ENCODE assay signal across 1 cellular context in the genomic region with DNA sequence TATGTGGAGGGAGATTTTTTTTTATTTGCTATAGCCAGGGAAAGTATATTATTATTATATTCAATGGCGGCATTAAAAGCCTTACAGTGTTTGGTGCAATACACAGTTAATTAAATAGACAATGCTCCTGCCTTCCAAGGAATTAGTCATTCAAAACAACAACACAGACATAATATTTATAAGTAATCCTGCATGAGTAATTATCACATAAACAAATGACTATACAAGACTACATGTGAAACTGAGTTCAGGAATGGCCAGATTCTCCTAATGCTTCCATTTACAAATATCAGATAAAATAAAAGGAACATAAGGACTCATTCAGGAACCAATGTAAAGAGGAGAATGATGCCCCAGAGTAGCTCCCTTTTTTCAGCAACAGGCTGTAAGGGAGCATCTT.
TF ChIP-seq lines count a peak whose summit lies in the region.

No MANE protein-coding gene starts in this region.

TF ChIP-seq in IMR-90, 13 proteins besides CTCF, POLR2A, EP300 and RAD21:
- TF ChIP-seq RFX5 (IDR thresholded peaks at IDR 0.05; ENCODE audit: low read depth, low read length) (no peak), MAFK (IDR thresholded peaks at IDR 0.05; ENCODE audit: low read depth, low read length) (no peak), MXI1 (IDR thresholded peaks at IDR 0.05; ENCODE audit: borderline replicate concordance, low read depth, low read length) (no peak), FOS (IDR thresholded peaks at IDR 0.05; ENCODE audit: low read depth, low read length) (peak; percentile 77; the same call in 1 of the 2 replicates), BHLHE40 (IDR thresholded peaks at IDR 0.05; ENCODE audit: low read depth, low read length) (0 out of 2 replicates have a peak, but pooled peaks have one; percentile 41), CEBPB (IDR thresholded peaks at IDR 0.05; ENCODE audit: low read depth, low read length) (no peak), SMC3 (IDR thresholded peaks at IDR 0.05; ENCODE audit: low read depth, low read length) (no peak), NFE2L2 (IDR thresholded peaks at IDR 0.05; ENCODE audit: low read depth, low read length) (no peak), MAZ (IDR thresholded peaks at IDR 0.05; ENCODE audit: borderline replicate concordance, low read depth, low read length) (no peak), RCOR1 (IDR thresholded peaks at IDR 0.05; ENCODE audit: insufficient replicate concordance, low read length) (no peak), CHD1 (IDR thresholded peaks at IDR 0.05; ENCODE audit: low read depth, low read length) (no peak)
- TF ChIP-seq, protein P1, sequence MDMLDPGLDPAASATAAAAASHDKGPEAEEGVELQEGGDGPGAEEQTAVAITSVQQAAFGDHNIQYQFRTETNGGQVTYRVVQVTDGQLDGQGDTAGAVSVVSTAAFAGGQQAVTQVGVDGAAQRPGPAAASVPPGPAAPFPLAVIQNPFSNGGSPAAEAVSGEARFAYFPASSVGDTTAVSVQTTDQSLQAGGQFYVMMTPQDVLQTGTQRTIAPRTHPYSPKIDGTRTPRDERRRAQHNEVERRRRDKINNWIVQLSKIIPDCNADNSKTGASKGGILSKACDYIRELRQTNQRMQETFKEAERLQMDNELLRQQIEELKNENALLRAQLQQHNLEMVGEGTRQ (IDR thresholded peaks at IDR 0.05; ENCODE audit: low read depth, low read length), result no peak
